13 cellular contexts compared by ENCODE assay signal in the genomic region with DNA sequence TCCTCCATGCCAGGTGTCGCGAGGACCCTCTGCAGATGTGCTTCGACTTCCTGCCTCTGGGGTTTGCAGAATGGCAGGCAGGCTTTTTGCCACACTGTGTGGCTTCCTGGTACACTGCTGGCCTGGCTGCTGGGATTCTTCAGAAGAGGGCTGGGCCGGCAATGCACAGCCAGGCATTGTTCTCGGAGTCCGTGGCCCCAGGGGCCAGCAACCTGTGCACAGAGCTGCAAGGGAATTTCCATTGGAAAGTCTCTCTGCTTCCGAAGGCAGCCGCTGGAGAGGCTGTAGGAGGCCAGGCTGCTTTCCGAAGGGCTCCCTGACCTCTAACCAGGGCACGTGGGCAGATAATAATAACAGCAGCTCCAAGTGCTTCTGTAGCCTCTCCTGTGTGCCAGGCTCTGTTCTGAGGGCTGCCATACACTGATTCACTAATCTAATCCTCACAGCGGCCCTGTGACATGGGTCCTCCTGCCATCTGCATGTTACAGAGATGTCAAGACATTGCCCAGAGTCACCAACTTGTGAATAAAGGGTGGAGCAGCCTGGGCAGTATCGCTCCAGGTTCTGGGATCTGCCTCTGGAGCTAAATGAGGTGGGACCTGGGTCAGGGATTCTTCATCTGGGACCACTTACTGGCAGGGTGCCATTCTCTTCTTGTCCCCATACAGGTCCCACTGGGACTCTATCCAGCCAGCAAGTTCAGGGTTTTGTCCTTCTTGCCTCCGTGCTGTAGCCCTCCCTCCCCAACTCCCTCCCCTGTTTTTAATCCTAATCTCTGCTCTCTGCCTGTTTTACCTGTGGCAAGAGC. TPM values are rescaled to one million over a fixed set of nuclear protein-coding genes. Genes with fewer than 3 reads are reported as not detected.
A peak's percentile ranks its signal among the peaks of the same experiment; 100 is the strongest.
DNase-seq lines count a peak whose midpoint lies in the region; ATAC-seq and TF ChIP-seq lines count a peak whose summit lies in the region.
"Had no signal": no experiment of that assay in that cellular context is flagged by ENCODE, and none has a peak within 500 bp of the region (broad histone marks: within the 10 kb centered on the region; RNA-seq: fewer than 3 reads in every experiment).

No MANE protein-coding gene starts in this region.

- DNase-seq in COLO668 (lab: John Stamatoyannopoulos, UW; ENCODE audit: unreplicated experiment) (peak; percentile 84), adrenal gland (peak in 3 of 7 donors; percentile 11 to 67 (median 41)), right cardiac atrium (peak; percentile 53 to 82 (median 81)), DMS 273 treated with DMSO at 0.1 percent for 48 hours (lab: John Stamatoyannopoulos, UW) (no peak), foreskin keratinocyte (no peak), T-cell (no peak), KG1 (lab: John Stamatoyannopoulos, UW) (no peak)
- DNase-seq: activated CD4-positive, CD25-positive, alpha-beta regulatory T cell; activated gamma-delta T cell treated with Interleukin-2 at 50 U/mL for 16 hours; hippocampal formation; NCI-H1694 treated with DMSO at 0.1 percent for 48 hours; stimulated activated CD4-positive, alpha-beta T cell treated with anti-CD3 and anti-CD28 coated beads, Interleukin-4, amount 100 ng/mL, for 4 hours had no signal

- 66 to 76% (median 70%) methylated on average over 12 to 13 of the region's 13 CpGs for WGBS in adrenal gland, 4 donors
- WGBS in right cardiac atrium, result 48% methylated on average over 13 of the region's 13 CpGs

- TF ChIP-seq CTCF in adrenal gland (IDR thresholded peaks at IDR 0.05) (no peak), foreskin keratinocyte (conservative IDR thresholded peaks at IDR 0.05) (no peak)

- TF ChIP-seq POLR2A in adrenal gland (IDR thresholded peaks at IDR 0.05), result no peak

- H3K4me3 ChIP-seq in adrenal gland, result peak overlapping the region in 1 of 4 donors; percentile 8
- H3K4me3 ChIP-seq in right cardiac atrium (ENCODE audit: low read length), result no peak overlapping the region
- peak overlapping the region; percentile 20 to 65 (median 57) for H3K4me3 ChIP-seq in skeletal muscle tissue (ENCODE audit: low read length in 3 of 3)

- H3K27ac ChIP-seq in adrenal gland (peak overlapping the region in 4 of 5 donors; percentile 31 to 90 (median 60)), right cardiac atrium (ENCODE audit: low read length) (peak overlapping the region; percentile 86), skeletal muscle tissue (ENCODE audit: low read depth, low read length) (peak overlapping the region; percentile 72), foreskin keratinocyte (no peak overlapping the region)

- peak; percentile 58 to 70 for ATAC-seq in right cardiac atrium
- ATAC-seq in foreskin keratinocyte, result no peak
- no peak for ATAC-seq in T-cell (replicated peaks in 1 of 4)

- peaks cover 36 to 70% of the 10 kb centered on the region in 2 donors for H3K4me1 ChIP-seq in adrenal gland (replicated peaks in 1 of 2)
- peaks cover 26% of the 10 kb centered on the region for H3K4me1 ChIP-seq in right cardiac atrium (ENCODE audit: control insufficient read depth, insufficient read depth, low read length)
- H3K4me1 ChIP-seq in skeletal muscle tissue (ENCODE audit: control insufficient read depth in 3 of 3, insufficient read depth in 3 of 3, low read length in 3 of 3), result peaks cover 56 to 65% (median 57%) of the 10 kb centered on the region in 3 donors
- H3K4me1 ChIP-seq in foreskin keratinocyte, result no peaks in the 10 kb centered on the region

- H3K27me3 Mint-ChIP-seq in T-cell, result peaks cover 0 to 8% of the 10 kb centered on the region in 2 donors

- POLR2A ChIA-PET in T-cell (lab: Charles Lee), result interaction anchor here in 1 of 2 donors (0.6 kb wide), 1 partner anchor 257 kb away, joined by 5 read pairs; no protein-coding TSS in a partner anchor

- H3K9me3 Mint-ChIP-seq in T-cell, result no peaks in the 10 kb centered on the region

- no peaks in the 10 kb centered on the region for H3K9me3 ChIP-seq in adrenal gland (replicated peaks in 1 of 3)
- no peaks in the 10 kb centered on the region for H3K9me3 ChIP-seq in right cardiac atrium (ENCODE audit: control insufficient read depth, low read length)
- no peaks in the 10 kb centered on the region for H3K9me3 ChIP-seq in skeletal muscle tissue (ENCODE audit: control insufficient read depth in 3 of 3, low read length in 3 of 3)

- H3K36me3 Mint-ChIP-seq in T-cell, result no peaks in the 10 kb centered on the region

- no peaks in the 10 kb centered on the region for H3K27me3 ChIP-seq in adrenal gland
- H3K27me3 ChIP-seq in right cardiac atrium (ENCODE audit: control insufficient read depth, insufficient read depth), result no peaks in the 10 kb centered on the region
- H3K27me3 ChIP-seq in skeletal muscle tissue (ENCODE audit: control insufficient read depth in 3 of 3, insufficient read depth in 3 of 3, low read length in 3 of 3), result no peaks in the 10 kb centered on the region
- peaks cover 51% of the 10 kb centered on the region for H3K27me3 ChIP-seq in foreskin keratinocyte

- intact Hi-C loops in adrenal gland (cut with DNase I), result loop anchor here in 1 of 2 donors (5.0 kb wide), 1 partner anchor 34 kb away; no protein-coding TSS in a partner anchor
- intact Hi-C loops in right cardiac atrium (cut with DNase I), result loop anchor here (5.0 to 10.0 kb wide), 4 partner anchors 44 to 159 kb away; no protein-coding TSS in a partner anchor

- no peak overlapping the region for H3K27ac Mint-ChIP-seq in T-cell

- no peaks in the 10 kb centered on the region for H3K36me3 ChIP-seq in adrenal gland (replicated peaks in 1 of 2)
- H3K36me3 ChIP-seq in skeletal muscle tissue (ENCODE audit: control insufficient read depth in 3 of 3, insufficient read depth in 3 of 3, low read length in 3 of 3), result peaks cover 0 to 4% (median 2%) of the 10 kb centered on the region in 3 donors

- peak overlapping the region; percentile 0 to 85 (median 69) for H3K9ac ChIP-seq in skeletal muscle tissue (ENCODE audit: low read depth in 1 of 3, low read length in 3 of 3)

- CTCF ChIA-PET in T-cell (lab: Charles Lee), result no interaction called here

- peaks cover 31 to 46% (median 35%) of the 10 kb centered on the region in 3 donors for H3K4me1 Mint-ChIP-seq in T-cell

- peak overlapping the region in 1 of 3 donors; percentile 19 for H3K4me3 Mint-ChIP-seq in T-cell

RNA-seq across cellular contexts. Expression of a gene that starts 5.0 kb away (rescaled TPM):
- total RNA-seq in adrenal gland (10 to 100 TPM; 26.1 to 64.5 (median 47.7) TPM), right cardiac atrium (100 to 1,000 TPM in 1 of 4 donors, 10 to 100 TPM in 3; 46.6 to 159 (median 70.0) TPM), skeletal muscle tissue (18.3 TPM), foreskin keratinocyte (not detected in 2 replicates), T-cell (10 to 100 TPM; 57.6 to 80.8 (median 72.4) TPM)
- polyA plus RNA-seq in adrenal gland (10 to 100 TPM in 1 of 3 donors, 1 to 10 TPM in 2; 3.9 to 16.6 (median 8.9) TPM), right cardiac atrium (25.7 TPM), foreskin keratinocyte (not detected in 2 replicates)

Comparison
In these comparisons a context has a peak if more than half of its experiments do, and no peak if none do; other contexts are left out.
1. DNase-seq: peak in COLO668 (single experiment) and right cardiac atrium (3 of 3); none in DMS 273 treated with DMSO at 0.1 percent for 48 hours (single experiment), foreskin keratinocyte (0 of 2), T-cell (0 of 34) and KG1 (single experiment).
2. ATAC-seq: peak in right cardiac atrium (2 of 2); none in foreskin keratinocyte (single experiment) and T-cell (0 of 4).
3. RNA of a gene that starts 5.0 kb away (total RNA-seq): 57.6 to 80.8 TPM in T-cell, 46.6 to 159 TPM in right cardiac atrium, 26.1 to 64.5 TPM in adrenal gland and 18.3 TPM in skeletal muscle tissue (single experiment); not detected in foreskin keratinocyte; every median in the first group is over 10 times any median in the second.